In genomic region chr3:18424862-18425640, GRCh38 we compare ENCODE assay signal across 8 cellular contexts. TPM values are rescaled to one million over a fixed set of nuclear protein-coding genes. Genes with fewer than 3 reads are reported as not detected.
DNase-seq lines count a peak whose midpoint lies in the region; ATAC-seq and TF ChIP-seq lines count a peak whose summit lies in the region.

SATB1 (minus strand) TSS chr3:18425339; CDS start chr3:18420967, 4,372 bp downstream.

- peaks cover 0 to 4% of the 10 kb centered on the region in 2 donors for H3K36me3 ChIP-seq in left lung

- peaks cover 79% of the 10 kb centered on the region for H3K36me3 Mint-ChIP-seq in activated CD4-positive, alpha-beta T cell treated with anti-CD3 and anti-CD28 coated beads, Interleukin-2, amount 10 ng/mL, durations not matched to agents 24 days and 14 days (ENCODE audit: low read depth)

- peaks cover 55% of the 10 kb centered on the region for H3K4me1 Mint-ChIP-seq in activated CD4-positive, alpha-beta T cell treated with anti-CD3 and anti-CD28 coated beads, Interleukin-2, amount 10 ng/mL, durations not matched to agents 24 days and 14 days

- peak within 1 kb of the TSS; percentile 98 for H3K27ac Mint-ChIP-seq in activated CD4-positive, alpha-beta T cell treated with anti-CD3 and anti-CD28 coated beads, Interleukin-2, amount 10 ng/mL, durations not matched to agents 24 days and 14 days

- H3K9me3 Mint-ChIP-seq in activated CD4-positive, alpha-beta T cell treated with anti-CD3 and anti-CD28 coated beads, Interleukin-2, amount 10 ng/mL, durations not matched to agents 24 days and 14 days, result no peaks in the 10 kb centered on the region

- in situ Hi-C loops in GM13977 (cut with MboI; ENCODE audit: low pct_unique_long_range_greater_than_20kb, low sequenced_read_pairs, unreplicated experiment), result no loop called here

- peaks cover 0 to 30% of the 10 kb centered on the region in 2 donors for H3K4me1 ChIP-seq in left lung

- peak; percentile 21 for DNase-seq in GM13977 (ENCODE audit: low spot score)
- DNase-seq in NCI-H2171 treated with DMSO at 0.1 percent for 48 hours (lab: John Stamatoyannopoulos, UW), result peak; percentile 30
- peak; percentile 91 for DNase-seq in activated CD4-positive, alpha-beta T cell treated with anti-CD3 and anti-CD28 coated beads, Interleukin-2, amount 10 ng/mL, durations not matched to agents 24 days and 14 days
- peak; percentile 45 for DNase-seq in dermis blood vessel endothelial cell
- DNase-seq in left lung, result peak; percentile 88 to 95
- DNase-seq in stimulated activated CD4-positive, alpha-beta T cell treated with anti-CD3 and anti-CD28 coated beads, Interleukin-2, amount 100 ng/mL, for 24 hours, result peak; percentile 68 to 74
- no peak for DNase-seq in COLO829 (ENCODE audit: low spot score)

- H3K4me3 Mint-ChIP-seq in activated CD4-positive, alpha-beta T cell treated with anti-CD3 and anti-CD28 coated beads, Interleukin-2, amount 10 ng/mL, durations not matched to agents 24 days and 14 days, result peak within 1 kb of the TSS; percentile 83

- no peak for TF ChIP-seq CTCF in GM13977 (IDR thresholded peaks at IDR 0.05; ENCODE audit: extremely low read depth, insufficient read depth, missing control alignments)
- TF ChIP-seq CTCF in left lung (IDR thresholded peaks at IDR 0.05), result no peak

- ATAC-seq in HG02763 (IDR thresholded peaks at IDR 0.05; ENCODE audit: unreplicated experiment), result peak; percentile 48
- ATAC-seq in left lung, result peak; percentile 83

- no peaks in the 10 kb centered on the region for H3K9me3 ChIP-seq in left lung

- H3K27me3 ChIP-seq in left lung, result no peaks in the 10 kb centered on the region

- intact Hi-C loops in activated CD4-positive, alpha-beta T cell treated with anti-CD3 and anti-CD28 coated beads, Interleukin-2, amount 10 ng/mL, durations not matched to agents 24 days and 14 days (cut with micrococcal nuclease), result loop anchor here (1.0 to 5.0 kb wide), 2 partner anchors 19 to 562 kb away; no protein-coding TSS in a partner anchor
- intact Hi-C loops in left lung (cut with DNase I), result no loop called here

- H3K4me3 ChIP-seq in left lung, result peak within 1 kb of the TSS; percentile 75 to 79

- peak within 1 kb of the TSS; percentile 87 to 92 for H3K27ac ChIP-seq in left lung

- H3K27me3 Mint-ChIP-seq in activated CD4-positive, alpha-beta T cell treated with anti-CD3 and anti-CD28 coated beads, Interleukin-2, amount 10 ng/mL, durations not matched to agents 24 days and 14 days, result peaks cover 2% of the 10 kb centered on the region

RNA-seq across cellular contexts. Expression of gene SATB1, which starts in this region (rescaled TPM):
- total RNA-seq in activated CD4-positive, alpha-beta T cell treated with anti-CD3 and anti-CD28 coated beads, Interleukin-2, amount 10 ng/mL, durations not matched to agents 24 days and 14 days, result 561 and 571 TPM in 2 replicates
- total RNA-seq in dermis blood vessel endothelial cell (12.1 and 20.1 TPM in 2 replicates), left lung (10 to 100 TPM; 24.0 to 25.1 TPM)

Comparison
In these comparisons a context has a peak if more than half of its experiments do, and no peak if none do; other contexts are left out.
1. RNA of gene SATB1 (total RNA-seq): 561 to 571 TPM in activated CD4-positive, alpha-beta T cell treated with anti-CD3 and anti-CD28 coated beads, Interleukin-2, amount 10 ng/mL, durations not matched to agents 24 days and 14 days; 24.0 to 25.1 TPM in left lung and 12.1 to 20.1 TPM in dermis blood vessel endothelial cell; every median in the first group is over 10 times any median in the second.